Comparison of ENCODE assay signal across 12 cellular contexts in genomic region chr14:68757618-68758081, GRCh38. TPM values are rescaled to one million over a fixed set of nuclear protein-coding genes. Genes with fewer than 3 reads are reported as not detected.
A peak's percentile ranks its signal among the peaks of the same experiment; 100 is the strongest.
DNase-seq lines count a peak whose midpoint lies in the region; ATAC-seq and TF ChIP-seq lines count a peak whose summit lies in the region.
"Had no signal": no experiment of that assay in that cellular context is flagged by ENCODE, and none has a peak within 500 bp of the region (broad histone marks: within the 10 kb centered on the region; RNA-seq: fewer than 3 reads in every experiment).

No MANE protein-coding gene starts in this region.

- DNase-seq in NCI-H2171 treated with DMSO at 0.1 percent for 48 hours (lab: John Stamatoyannopoulos, UW) (peak; percentile 53), NCI-H2171 (lab: John Stamatoyannopoulos, UW) (no peak), ascending aorta (ENCODE audit: low spot score in 2 of 2) (peak; percentile 48 to 65), testis (peak; percentile 41), GM19238 (ENCODE audit: insufficient read length, low spot score) (no peak)
- DNase-seq: 8988T; activated CD4-positive, alpha-beta T cell treated with anti-CD3 and anti-CD28 coated beads, Interleukin-2, amount 10 ng/mL, durations not matched to agents 7 days and 5 days; H7; stimulated activated naive CD8-positive, alpha-beta T cell treated with anti-CD3 and anti-CD28 coated beads, Interleukin-15, amount 100 ng/mL, for 72 hours had no signal

- H3K4me1 ChIP-seq in ascending aorta: peaks cover 3 to 4% of the 10 kb centered on the region in 2 donors
- peaks cover 2 to 25% (median 9%) of the 10 kb centered on the region in 4 donors for H3K4me1 ChIP-seq in liver (ENCODE audit: control insufficient read depth in 4 of 4, insufficient read depth in 4 of 4, low read length in 3 of 4)
- peaks cover 57% of the 10 kb centered on the region for H3K4me1 ChIP-seq in testis

- TF ChIP-seq POLR2A in testis (IDR thresholded peaks at IDR 0.05): no peak

- 44% methylated on average over 4 of the region's 4 CpGs for WGBS in liver
- WGBS in testis, 2 donors: 58 to 65% methylated on average over 4 of the region's 4 CpGs

- ATAC-seq in HG03342 (IDR thresholded peaks at IDR 0.05; ENCODE audit: unreplicated experiment) (no peak), GM19397 (IDR thresholded peaks at IDR 0.05; ENCODE audit: unreplicated experiment) (no peak)
- ATAC-seq: stimulated activated naive CD8-positive, alpha-beta T cell treated with anti-CD3 and anti-CD28 coated beads, Interleukin-15, amount 100 ng/mL, for 72 hours had no signal

- TF ChIP-seq RAD21 in liver (IDR thresholded peaks at IDR 0.05): peak; percentile 39 to 60

- TF ChIP-seq CTCF in ascending aorta (IDR thresholded peaks at IDR 0.05) (no peak), liver (IDR thresholded peaks at IDR 0.05; ENCODE audit: low read depth, low read length, missing input control) (no peak), testis (IDR thresholded peaks at IDR 0.05) (no peak)

- H3K4me3 ChIP-seq in ascending aorta (no peak overlapping the region), liver (ENCODE audit: low read depth in 1 of 3, low read length in 3 of 3) (no peak overlapping the region), testis (no peak overlapping the region)

- intact Hi-C loops in ascending aorta (cut with DNase I) (no loop called here), testis (cut with DNase I; ENCODE audit: low total_unique reads) (no loop called here)

- H3K36me3 ChIP-seq in ascending aorta (no peaks in the 10 kb centered on the region), liver (ENCODE audit: control insufficient read depth in 4 of 4, insufficient read depth in 3 of 4, low read depth in 1 of 4, low read length in 3 of 4) (no peaks in the 10 kb centered on the region), testis (ENCODE audit: low read depth, missing control alignments) (no peaks in the 10 kb centered on the region)

- H3K27ac ChIP-seq in ascending aorta: no peak overlapping the region
- H3K27ac ChIP-seq in liver (ENCODE audit: low read depth in 1 of 2, low read length in 2 of 2): peak overlapping the region; percentile 40 to 43
- peak overlapping the region in 1 of 2 donors; percentile 50 for H3K27ac ChIP-seq in testis

- H3K27me3 ChIP-seq in ascending aorta: no peaks in the 10 kb centered on the region
- no peaks in the 10 kb centered on the region for H3K27me3 ChIP-seq in liver (ENCODE audit: control insufficient read depth in 4 of 4, insufficient read depth in 4 of 4, low read length in 3 of 4)
- no peaks in the 10 kb centered on the region for H3K27me3 ChIP-seq in testis

- no peaks in the 10 kb centered on the region for H3K9me3 ChIP-seq in ascending aorta
- H3K9me3 ChIP-seq in liver (ENCODE audit: control insufficient read depth in 4 of 4, low read length in 3 of 4): no peaks in the 10 kb centered on the region
- no peaks in the 10 kb centered on the region for H3K9me3 ChIP-seq in testis

- H3K9ac ChIP-seq in liver (ENCODE audit: low read depth in 1 of 2, low read length in 2 of 2): no peak overlapping the region

TF ChIP-seq in liver, 16 proteins besides CTCF, POLR2A, EP300 and RAD21:
- TF ChIP-seq EGR1 (IDR thresholded peaks at IDR 0.05; ENCODE audit: low read depth in 2 of 2): no peak
- TF ChIP-seq FOXA2 (IDR thresholded peaks at IDR 0.05): no peak
- TF ChIP-seq HNF4G (IDR thresholded peaks at IDR 0.05): no peak
- TF ChIP-seq, protein P1, sequence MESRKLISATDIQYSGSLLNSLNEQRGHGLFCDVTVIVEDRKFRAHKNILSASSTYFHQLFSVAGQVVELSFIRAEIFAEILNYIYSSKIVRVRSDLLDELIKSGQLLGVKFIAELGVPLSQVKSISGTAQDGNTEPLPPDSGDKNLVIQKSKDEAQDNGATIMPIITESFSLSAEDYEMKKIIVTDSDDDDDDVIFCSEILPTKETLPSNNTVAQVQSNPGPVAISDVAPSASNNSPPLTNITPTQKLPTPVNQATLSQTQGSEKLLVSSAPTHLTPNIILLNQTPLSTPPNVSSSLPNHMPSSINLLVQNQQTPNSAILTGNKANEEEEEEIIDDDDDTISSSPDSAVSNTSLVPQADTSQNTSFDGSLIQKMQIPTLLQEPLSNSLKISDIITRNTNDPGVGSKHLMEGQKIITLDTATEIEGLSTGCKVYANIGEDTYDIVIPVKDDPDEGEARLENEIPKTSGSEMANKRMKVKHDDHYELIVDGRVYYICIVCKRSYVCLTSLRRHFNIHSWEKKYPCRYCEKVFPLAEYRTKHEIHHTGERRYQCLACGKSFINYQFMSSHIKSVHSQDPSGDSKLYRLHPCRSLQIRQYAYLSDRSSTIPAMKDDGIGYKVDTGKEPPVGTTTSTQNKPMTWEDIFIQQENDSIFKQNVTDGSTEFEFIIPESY (IDR thresholded peaks at IDR 0.05): no peak
- TF ChIP-seq FOXA1 (IDR thresholded peaks at IDR 0.05): no peak
- peak; percentile 37 to 60 for TF ChIP-seq JUND (IDR thresholded peaks at IDR 0.05)
- no peak for TF ChIP-seq TAF1 (conservative IDR thresholded peaks at IDR 0.05)
- TF ChIP-seq GABPA (IDR thresholded peaks at IDR 0.05 in 1 of 2, conservative IDR thresholded peaks at IDR 0.05 in 1 of 2): no peak
- TF ChIP-seq, protein P2, sequence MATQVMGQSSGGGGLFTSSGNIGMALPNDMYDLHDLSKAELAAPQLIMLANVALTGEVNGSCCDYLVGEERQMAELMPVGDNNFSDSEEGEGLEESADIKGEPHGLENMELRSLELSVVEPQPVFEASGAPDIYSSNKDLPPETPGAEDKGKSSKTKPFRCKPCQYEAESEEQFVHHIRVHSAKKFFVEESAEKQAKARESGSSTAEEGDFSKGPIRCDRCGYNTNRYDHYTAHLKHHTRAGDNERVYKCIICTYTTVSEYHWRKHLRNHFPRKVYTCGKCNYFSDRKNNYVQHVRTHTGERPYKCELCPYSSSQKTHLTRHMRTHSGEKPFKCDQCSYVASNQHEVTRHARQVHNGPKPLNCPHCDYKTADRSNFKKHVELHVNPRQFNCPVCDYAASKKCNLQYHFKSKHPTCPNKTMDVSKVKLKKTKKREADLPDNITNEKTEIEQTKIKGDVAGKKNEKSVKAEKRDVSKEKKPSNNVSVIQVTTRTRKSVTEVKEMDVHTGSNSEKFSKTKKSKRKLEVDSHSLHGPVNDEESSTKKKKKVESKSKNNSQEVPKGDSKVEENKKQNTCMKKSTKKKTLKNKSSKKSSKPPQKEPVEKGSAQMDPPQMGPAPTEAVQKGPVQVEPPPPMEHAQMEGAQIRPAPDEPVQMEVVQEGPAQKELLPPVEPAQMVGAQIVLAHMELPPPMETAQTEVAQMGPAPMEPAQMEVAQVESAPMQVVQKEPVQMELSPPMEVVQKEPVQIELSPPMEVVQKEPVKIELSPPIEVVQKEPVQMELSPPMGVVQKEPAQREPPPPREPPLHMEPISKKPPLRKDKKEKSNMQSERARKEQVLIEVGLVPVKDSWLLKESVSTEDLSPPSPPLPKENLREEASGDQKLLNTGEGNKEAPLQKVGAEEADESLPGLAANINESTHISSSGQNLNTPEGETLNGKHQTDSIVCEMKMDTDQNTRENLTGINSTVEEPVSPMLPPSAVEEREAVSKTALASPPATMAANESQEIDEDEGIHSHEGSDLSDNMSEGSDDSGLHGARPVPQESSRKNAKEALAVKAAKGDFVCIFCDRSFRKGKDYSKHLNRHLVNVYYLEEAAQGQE (IDR thresholded peaks at IDR 0.05): peak; percentile 83
- TF ChIP-seq SP1 (IDR thresholded peaks at IDR 0.05): peak; percentile 78
- TF ChIP-seq NR2F2 (IDR thresholded peaks at IDR 0.05): peak; percentile 75
- TF ChIP-seq YY1 (IDR thresholded peaks at IDR 0.05): peak; percentile 19
- no peak for TF ChIP-seq MAX (IDR thresholded peaks at IDR 0.05)
- TF ChIP-seq, protein P3, sequence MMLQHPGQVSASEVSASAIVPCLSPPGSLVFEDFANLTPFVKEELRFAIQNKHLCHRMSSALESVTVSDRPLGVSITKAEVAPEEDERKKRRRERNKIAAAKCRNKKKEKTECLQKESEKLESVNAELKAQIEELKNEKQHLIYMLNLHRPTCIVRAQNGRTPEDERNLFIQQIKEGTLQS (IDR thresholded peaks at IDR 0.05): peak; percentile 52
- TF ChIP-seq RXRA (IDR thresholded peaks at IDR 0.05): peak; percentile 98
- peak in 1 of 2 donors; percentile 12 for TF ChIP-seq HNF4A (conservative IDR thresholded peaks at IDR 0.05)

RNA-seq across cellular contexts. Expression of gene ZFP36L1, which starts 35.2 kb away (rescaled TPM):
- total RNA-seq in ascending aorta: 772 TPM
- 10 to 100 TPM; 25.0 to 58.2 TPM for total RNA-seq in liver
- 100 to 1,000 TPM in 1 of 2 donors, 10 to 100 TPM in 1; 80.8 to 170 TPM for polyA plus RNA-seq in liver
- 100 to 1,000 TPM; 176 to 301 TPM for total RNA-seq in testis
- polyA plus RNA-seq in testis (ENCODE audit: insufficient read depth, low read depth, low replicate concordance): 120 TPM

Comparison
In these comparisons a context has a peak if more than half of its experiments do, and no peak if none do; other contexts are left out.
1. DNase-seq: peak in NCI-H2171 treated with DMSO at 0.1 percent for 48 hours (single experiment), ascending aorta (2 of 2) and testis (single experiment); none in NCI-H2171 (single experiment) and GM19238 (single experiment).
2. H3K27ac ChIP-seq: peak in liver (2 of 2); none in ascending aorta (0 of 2).